In the genomic region with DNA sequence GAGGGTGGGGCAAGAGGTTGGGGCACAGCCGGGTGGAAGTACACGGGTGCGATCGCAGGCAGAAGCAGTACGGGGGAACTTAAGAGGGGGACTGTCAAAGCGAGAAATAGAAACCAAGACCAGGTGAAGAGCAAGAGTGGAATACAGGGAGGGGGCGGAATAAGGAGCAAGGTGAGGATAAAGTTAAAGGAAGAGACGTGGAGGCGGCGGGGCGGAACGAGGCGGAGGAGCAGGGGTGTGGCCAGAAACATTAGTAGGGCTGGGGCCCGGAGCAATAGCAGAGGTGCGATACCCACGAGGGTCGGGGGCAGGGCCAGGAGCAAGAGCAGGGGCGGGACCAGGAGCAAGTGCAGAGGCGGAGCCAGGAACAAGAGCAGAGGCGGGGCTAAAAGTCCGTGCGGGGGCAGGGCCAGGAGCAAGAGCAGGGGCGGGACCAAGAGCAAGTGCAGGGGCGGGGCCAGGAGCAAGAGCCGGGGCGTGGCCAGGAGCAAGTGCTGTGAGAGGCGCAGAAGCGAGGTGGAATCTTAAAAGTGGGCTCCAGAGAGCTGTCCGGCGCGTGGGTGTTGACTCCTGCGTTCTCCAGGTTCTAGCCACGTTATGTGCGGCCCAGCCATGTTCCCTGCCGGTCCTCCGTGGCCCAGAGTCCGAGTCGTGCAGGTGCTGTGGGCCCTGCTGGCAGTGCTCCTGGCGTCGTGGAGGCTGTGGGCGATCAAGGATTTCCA, we compare ENCODE assay signal across 8 cellular contexts. TPM values are rescaled to one million over a fixed set of nuclear protein-coding genes. Genes with fewer than 3 reads are reported as not detected.
DNase-seq lines count a peak whose midpoint lies in the region; ATAC-seq and TF ChIP-seq lines count a peak whose summit lies in the region.

No MANE protein-coding gene starts in this region.

- POLR2A ChIA-PET in PC-9 (lab: Charles Lee; ENCODE audit: unreplicated experiment): interaction anchor here (0.6 to 0.8 kb wide), 9 partner anchors 24 to 1099 kb away, joined by 3 to 15 read pairs (median 5); a partner anchor contains a TSS

- H3K9me3 Mint-ChIP-seq in activated T-cell treated with anti-CD3 and anti-CD28 coated beads, Interleukin-2, amount 50 U/mL, for 24 hours: no peaks in the 10 kb centered on the region

- H3K27ac ChIP-seq in PC-9 (peak overlapping the region; percentile 69), muscle layer of duodenum (ENCODE audit: low read length) (peak overlapping the region; percentile 87)

- BruUV-seq in PC-9 (replicated peaks; lab: Mats Ljungman, UMichigan): no TSS peak

- no peaks in the 10 kb centered on the region for H3K27me3 Mint-ChIP-seq in activated T-cell treated with anti-CD3 and anti-CD28 coated beads, Interleukin-2, amount 50 U/mL, for 24 hours

- peaks cover 7% of the 10 kb centered on the region for H3K36me3 Mint-ChIP-seq in activated T-cell treated with anti-CD3 and anti-CD28 coated beads, Interleukin-2, amount 50 U/mL, for 24 hours (ENCODE audit: low read depth)

- DNase-seq in DMS153 (lab: John Stamatoyannopoulos, UW) (peak; percentile 86), KG1 (lab: John Stamatoyannopoulos, UW) (peak; percentile 86), PC-9 (peak; percentile 85 to 98)
- peak; percentile 96 for DNase-seq in activated T-cell treated with anti-CD3 and anti-CD28 coated beads, Interleukin-2, amount 50 U/mL, for 24 hours
- DNase-seq in stimulated activated CD8-positive, alpha-beta memory T cell treated with anti-CD3 and anti-CD28 coated beads, Interleukin-7, amount 100 ng/mL, for 1 hour (ENCODE audit: low read depth in 2 of 2): peak; percentile 87 to 90

- H3K9me2 ChIP-seq in PC-9 (ENCODE audit: insufficient read depth): no peaks in the 10 kb centered on the region

- peak overlapping the region; percentile 79 for H3K4me2 ChIP-seq in PC-9

- H3K36me3 ChIP-seq in PC-9 (ENCODE audit: low read depth) (no peaks in the 10 kb centered on the region), muscle layer of duodenum (ENCODE audit: control insufficient read depth in 1 of 2, insufficient read depth in 2 of 2, low read length in 2 of 2) (no peaks in the 10 kb centered on the region)

- peak overlapping the region; percentile 100 for H3K27ac Mint-ChIP-seq in activated T-cell treated with anti-CD3 and anti-CD28 coated beads, Interleukin-2, amount 50 U/mL, for 24 hours

- H3K4me3 Mint-ChIP-seq in activated T-cell treated with anti-CD3 and anti-CD28 coated beads, Interleukin-2, amount 50 U/mL, for 24 hours: peak overlapping the region; percentile 89

- no peaks in the 10 kb centered on the region for H3K27me3 ChIP-seq in PC-9 (ENCODE audit: insufficient read depth, low read depth)
- no peaks in the 10 kb centered on the region for H3K27me3 ChIP-seq in muscle layer of duodenum (ENCODE audit: low read depth, low read length)

- intact Hi-C loops in PC-9 (cut with micrococcal nuclease; ENCODE audit: unreplicated experiment): loop anchor here (1.0 kb wide), 4 partner anchors 38 to 72 kb away; a partner anchor contains a TSS

- peaks cover 11% of the 10 kb centered on the region for H3K4me1 Mint-ChIP-seq in activated T-cell treated with anti-CD3 and anti-CD28 coated beads, Interleukin-2, amount 50 U/mL, for 24 hours (ENCODE audit: low read depth)

- 0 out of 2 replicates have a peak, but pooled peaks cover 3% of the 10 kb centered on the region for H4K20me1 ChIP-seq in PC-9 (ENCODE audit: insufficient read depth)

- TF ChIP-seq CTCF in PC-9 (conservative IDR thresholded peaks at IDR 0.05): no peak

- H3K4me3 ChIP-seq in PC-9 (peak overlapping the region; percentile 73), muscle layer of duodenum (ENCODE audit: low read depth in 1 of 2, low read length in 2 of 2) (peak overlapping the region; percentile 76 to 88)

- H3K79me2 ChIP-seq in PC-9 (ENCODE audit: low read depth): no peaks in the 10 kb centered on the region

- H3K4me1 ChIP-seq in PC-9 (replicated peaks; ENCODE audit: insufficient read depth) (peaks cover 5% of the 10 kb centered on the region), muscle layer of duodenum (ENCODE audit: control insufficient read depth in 1 of 2, insufficient read depth in 2 of 2, low read length in 2 of 2) (peaks cover 0 to 4% of the 10 kb centered on the region in 2 donors)

- ATAC-seq in GM21717 (IDR thresholded peaks at IDR 0.05; ENCODE audit: unreplicated experiment): peak; percentile 50
- peak; percentile 85 for ATAC-seq in esophagus mucosa

- CTCF ChIA-PET in PC-9 (lab: Charles Lee): interaction anchor here (0.6 to 0.9 kb wide), 4 partner anchors 37 to 564 kb away, joined by 3 to 6 read pairs (median 4); a partner anchor contains a TSS

- H3F3A ChIP-seq in PC-9 (ENCODE audit: insufficient read depth, low read depth): peaks cover 11% of the 10 kb centered on the region; the same call in 1 of the 2 replicates

- H3K9me3 ChIP-seq in PC-9 (ENCODE audit: insufficient read depth, low read depth): no peaks in the 10 kb centered on the region
- H3K9me3 ChIP-seq in muscle layer of duodenum (ENCODE audit: control insufficient read depth in 1 of 2, low read length in 2 of 2): no peaks in the 10 kb centered on the region

- H2AFZ ChIP-seq in PC-9: peak overlapping the region; percentile 94

RNA-seq across cellular contexts. Expression of a gene that starts 1.2 kb away (rescaled TPM):
- total RNA-seq in PC-9 (2021): 11.7 and 12.4 TPM in 2 replicates
- 2.0 TPM for total RNA-seq in esophagus mucosa

RNA-seq across cellular contexts. Expression of a gene that starts 17.2 kb away (rescaled TPM):
- total RNA-seq in PC-9 (2021): 6.1 and 9.3 TPM in 2 replicates
- total RNA-seq in esophagus mucosa: 22.8 TPM

RNA-seq across cellular contexts. Expression of a gene that starts 21.1 kb away (rescaled TPM):
- total RNA-seq in PC-9 (2021) (33.6 and 39.8 TPM in 2 replicates), esophagus mucosa (43.1 TPM)

RNA-seq across cellular contexts. Expression of a gene that starts 32.7 kb away (rescaled TPM):
- total RNA-seq in PC-9 (2021) (100 and 150 TPM in 2 replicates), esophagus mucosa (272 TPM)

RNA-seq across cellular contexts. Expression of a gene that starts 37.6 kb away (rescaled TPM):
- total RNA-seq in PC-9 (2021) (141 and 222 TPM in 2 replicates), esophagus mucosa (154 TPM)

Comparison
In these comparisons a context has a peak if more than half of its experiments do, and no peak if none do; other contexts are left out.
1. Peak in every context shown above with its lines: DNase-seq, ATAC-seq, H3K4me3 ChIP-seq and H3K27ac ChIP-seq.